ENCODE assay signal across 24 cellular contexts in genomic region chr15:50681467-50681866, GRCh38. TPM values are rescaled to one million over a fixed set of nuclear protein-coding genes. Genes with fewer than 3 reads are reported as not detected.
A peak's percentile ranks its signal among the peaks of the same experiment; 100 is the strongest.
DNase-seq lines count a peak whose midpoint lies in the region; ATAC-seq, FAIRE-seq and TF ChIP-seq lines count a peak whose summit lies in the region.
"Had no signal": no experiment of that assay in that cellular context is flagged by ENCODE, and none has a peak within 500 bp of the region (broad histone marks: within the 10 kb centered on the region; RNA-seq: fewer than 3 reads in every experiment).

No MANE protein-coding gene starts in this region.

- H3K79me1 ChIP-seq in IMR-90 (ENCODE audit: low read depth in 1 of 2, low read length in 2 of 2): peaks cover 21 to 76% of the 10 kb centered on the region in 2 experiments

- in situ Hi-C loops in IMR-90 (cut with MboI; ENCODE audit: low sequenced_read_pairs): no loop called here

- H3K9me3 Mint-ChIP-seq in activated CD8-positive, alpha-beta memory T cell treated with anti-CD3 and anti-CD28 coated beads, Interleukin-2, amount 10 ng/mL, durations not matched to agents 7 days and 5 days (ENCODE audit: low read depth): no peaks in the 10 kb centered on the region
- H3K9me3 Mint-ChIP-seq: T-cell had no signal

- H3K27ac Mint-ChIP-seq in activated CD8-positive, alpha-beta memory T cell treated with anti-CD3 and anti-CD28 coated beads, Interleukin-2, amount 10 ng/mL, durations not matched to agents 7 days and 5 days: peak overlapping the region; percentile 47

- no peak for ATAC-seq in activated CD8-positive, alpha-beta memory T cell treated with anti-CD3 and anti-CD28 coated beads, Interleukin-2, amount 10 ng/mL, durations not matched to agents 7 days and 5 days
- ATAC-seq in A549 (no peak), IMR-90 (ENCODE audit: low read depth) (no peak), HG02571 (IDR thresholded peaks at IDR 0.05; ENCODE audit: unreplicated experiment) (no peak)
- ATAC-seq: body of pancreas, gastrocnemius medialis, HCT116, left lung, T-cell had no signal

- CTCF ChIA-PET in activated CD8-positive, alpha-beta memory T cell treated with anti-CD3 and anti-CD28 coated beads, Interleukin-2, amount 10 ng/mL, durations not matched to agents 7 days and 5 days (lab: Charles Lee): interaction anchor here (0.6 to 1.2 kb wide), 3 partner anchors 26 to 204 kb away, joined by 3 to 4 read pairs (median 3); no protein-coding TSS in a partner anchor
- CTCF ChIA-PET in A549 (lab: Yijun Ruan, JAX): interaction anchor here (0.6 to 1.9 kb wide), 4 partner anchors 10 to 204 kb away, joined by 3 to 5 read pairs (median 3); no protein-coding TSS in a partner anchor
- CTCF ChIA-PET in IMR-90 (lab: Yijun Ruan, JAX): no interaction called here

- H3K36me3 ChIP-seq in IMR-90 (ENCODE audit: control insufficient read depth, insufficient read depth, low read length): peaks cover 2% of the 10 kb centered on the region; the same call in 1 of the 2 replicates
- H3K36me3 ChIP-seq in fibroblast of lung (ENCODE audit: control insufficient read depth, insufficient read depth, low read length): peaks cover 2% of the 10 kb centered on the region
- H3K36me3 ChIP-seq: gastrocnemius medialis, left lung, transverse colon had no signal

- H4K91ac ChIP-seq in IMR-90 (ENCODE audit: insufficient read depth, low read depth, low read length): no peak overlapping the region

- no peak overlapping the region for H4K5ac ChIP-seq in IMR-90 (ENCODE audit: low read depth, low read length)

- no peak for FAIRE-seq in A549 (lab: Jason Lieb, UNC)

- DNase-seq in activated CD8-positive, alpha-beta memory T cell treated with anti-CD3 and anti-CD28 coated beads, Interleukin-2, amount 10 ng/mL, durations not matched to agents 7 days and 5 days: no peak
- DNase-seq in activated CD8-positive, alpha-beta memory T cell treated with anti-CD3 and anti-CD28 coated beads for 24 hours: no peak
- no peak for DNase-seq in A549 (ENCODE audit: low read depth in 1 of 2, low spot score in 1 of 2)
- DNase-seq in IMR-90: no peak
- no peak for DNase-seq in fibroblast of lung (ENCODE audit: low read depth in 2 of 2)
- no peak for DNase-seq in UCSD-AML1 (lab: John Stamatoyannopoulos, UW; ENCODE audit: unreplicated experiment)
- DNase-seq in EL: no peak
- DNase-seq: ACHN, body of pancreas, cerebellar nuclear complex, COR-L47, DMS53, gastrocnemius medialis, GF-D8, hippocampal formation, Karpas-422, left lung, MV-4-11, NCI-H446 treated with DMSO at 0.1 percent for 48 hours, T-cell, transverse colon had no signal

- TF ChIP-seq EP300 in A549 (IDR thresholded peaks at IDR 0.05): no peak

- H2BK5ac ChIP-seq in IMR-90 (ENCODE audit: low read depth, low read length, poor library complexity, severe bottlenecking): no peak overlapping the region

- H2BK20ac ChIP-seq in IMR-90 (ENCODE audit: low read depth, low read length): no peak overlapping the region

- H3K4me1 ChIP-seq in A549: peaks cover 29% of the 10 kb centered on the region
- peaks cover 9% of the 10 kb centered on the region for H3K4me1 ChIP-seq in IMR-90 (ENCODE audit: control insufficient read depth, insufficient read depth, low read length)
- H3K4me1 ChIP-seq in fibroblast of lung (ENCODE audit: control insufficient read depth, extremely low read depth, insufficient read depth, low read length): peaks cover 3% of the 10 kb centered on the region

- H2AFZ ChIP-seq in IMR-90 (replicated peaks; ENCODE audit: low read length, poor library complexity): no peak overlapping the region
- no peak overlapping the region for H2AFZ ChIP-seq in fibroblast of lung (ENCODE audit: low read length)

- no peaks in the 10 kb centered on the region for H3K9me3 ChIP-seq in A549
- H3K9me3 ChIP-seq in IMR-90 (ENCODE audit: control insufficient read depth, insufficient read depth, low read length): no peaks in the 10 kb centered on the region
- H3K9me3 ChIP-seq in fibroblast of lung (ENCODE audit: control insufficient read depth, insufficient read depth, low read depth, low read length): no peaks in the 10 kb centered on the region
- H3K9me3 ChIP-seq: body of pancreas, gastrocnemius medialis, left lung, transverse colon had no signal

- H3K27me3 ChIP-seq in IMR-90 (ENCODE audit: control insufficient read depth, insufficient read depth, low read length): no peaks in the 10 kb centered on the region
- H3K27me3 ChIP-seq in fibroblast of lung (ENCODE audit: control insufficient read depth, insufficient read depth, low read length): no peaks in the 10 kb centered on the region
- H3K27me3 ChIP-seq: body of pancreas, gastrocnemius medialis, left lung, transverse colon had no signal

- no peak overlapping the region for H2BK15ac ChIP-seq in IMR-90 (ENCODE audit: low read depth, low read length)

- no peak overlapping the region for H3K9ac ChIP-seq in IMR-90 (ENCODE audit: low read depth, low read length)
- H3K9ac ChIP-seq in fibroblast of lung (ENCODE audit: insufficient read depth, low read length): no peak overlapping the region

- POLR2A ChIA-PET in A549 (lab: Yijun Ruan, JAX): interaction anchor here (0.7 kb wide), 1 partner anchor 44 kb away, joined by 5 read pairs; no protein-coding TSS in a partner anchor
- POLR2A ChIA-PET in IMR-90 (lab: Charles Lee; ENCODE audit: unreplicated experiment): no interaction called here

- TF ChIP-seq RAD21 in A549 (conservative IDR thresholded peaks at IDR 0.05 in 1 of 2, IDR thresholded peaks at IDR 0.05 in 1 of 2) (no peak), IMR-90 (IDR thresholded peaks at IDR 0.05; ENCODE audit: low read length) (no peak)

- no peak overlapping the region for H3K4me2 ChIP-seq in A549
- no peak overlapping the region for H3K4me2 ChIP-seq in IMR-90 (ENCODE audit: low read depth, low read length)
- H3K4me2 ChIP-seq in fibroblast of lung (ENCODE audit: extremely low read depth, insufficient read depth, low read length): peak overlapping the region; percentile 13

- BruUV-seq in IMR-90 (replicated peaks; lab: Mats Ljungman, UMichigan): TSS peak; percentile 5

- TF ChIP-seq CTCF in A549 (IDR thresholded peaks at IDR 0.05): no peak
- TF ChIP-seq CTCF in IMR-90 (conservative IDR thresholded peaks at IDR 0.05; ENCODE audit: low read depth, low read length): no peak
- TF ChIP-seq CTCF in fibroblast of lung (conservative IDR thresholded peaks at IDR 0.05 in 1 of 2, IDR thresholded peaks at IDR 0.05 in 1 of 2; ENCODE audit: low read depth in 1 of 2, low read length in 2 of 2): no peak

- peaks cover 86% of the 10 kb centered on the region for H3K79me2 ChIP-seq in fibroblast of lung (ENCODE audit: control insufficient read depth, insufficient read depth, low read length)

- intact Hi-C loops in IMR-90 (cut with micrococcal nuclease): no loop called here

- peaks cover 40% of the 10 kb centered on the region for H3K36me3 Mint-ChIP-seq in activated CD8-positive, alpha-beta memory T cell treated with anti-CD3 and anti-CD28 coated beads, Interleukin-2, amount 10 ng/mL, durations not matched to agents 7 days and 5 days

- H3K14ac ChIP-seq in IMR-90 (replicated peaks; ENCODE audit: low read depth, low read length): no peak overlapping the region

- dilution Hi-C loops in IMR-90 (cut with HindIII; ENCODE audit: low sequenced_read_pairs, unreplicated experiment): no loop called here

- H2AK9ac ChIP-seq in IMR-90 (replicated peaks; ENCODE audit: low read depth, low read length, poor library complexity): no peak overlapping the region

- H3K27me3 Mint-ChIP-seq in activated CD8-positive, alpha-beta memory T cell treated with anti-CD3 and anti-CD28 coated beads, Interleukin-2, amount 10 ng/mL, durations not matched to agents 7 days and 5 days: no peaks in the 10 kb centered on the region
- H3K27me3 Mint-ChIP-seq: T-cell had no signal

- peaks cover 4% of the 10 kb centered on the region for H3K9me1 ChIP-seq in IMR-90 (ENCODE audit: insufficient read depth, low read length)

- no peak overlapping the region for H2AK5ac ChIP-seq in IMR-90 (ENCODE audit: low read depth, low read length)

- H3K23ac ChIP-seq in IMR-90 (ENCODE audit: low read depth, low read length): no peak overlapping the region

- H3K27ac ChIP-seq in A549 (no peak overlapping the region), IMR-90 (ENCODE audit: insufficient read depth, low read length) (no peak overlapping the region), fibroblast of lung (ENCODE audit: insufficient read depth, low read length) (no peak overlapping the region)
- H3K27ac ChIP-seq: body of pancreas, left lung, skin epidermis, transverse colon had no signal

- H3K4ac ChIP-seq in IMR-90 (ENCODE audit: low read depth, low read length): no peak overlapping the region

- no peak for TF ChIP-seq POLR2A in A549 (IDR thresholded peaks at IDR 0.05; ENCODE audit: low read length)
- TF ChIP-seq POLR2A in IMR-90 (IDR thresholded peaks at IDR 0.05; ENCODE audit: low read depth, low read length): no peak

- H3K4me3 ChIP-seq in A549 (no peak overlapping the region), IMR-90 (ENCODE audit: insufficient read depth, low read depth, low read length) (no peak overlapping the region), fibroblast of lung (replicated peaks in 1 of 4; ENCODE audit: control extremely low read depth in 1 of 4, insufficient read depth in 1 of 4, low read depth in 3 of 4, low read length in 4 of 4) (no peak overlapping the region)
- H3K4me3 ChIP-seq: body of pancreas, gastrocnemius medialis, left lung, skin epidermis, transverse colon had no signal

- H3K56ac ChIP-seq in IMR-90 (ENCODE audit: extremely low read depth, insufficient read depth, low read length): no peak overlapping the region

- H3K4me1 Mint-ChIP-seq in activated CD8-positive, alpha-beta memory T cell treated with anti-CD3 and anti-CD28 coated beads, Interleukin-2, amount 10 ng/mL, durations not matched to agents 7 days and 5 days: peaks cover 50% of the 10 kb centered on the region

- H4K20me1 ChIP-seq in IMR-90 (ENCODE audit: insufficient read depth, low read length) (peaks cover 42% of the 10 kb centered on the region), fibroblast of lung (ENCODE audit: control insufficient read depth, extremely low read depth, insufficient read depth, low read length) (no peaks in the 10 kb centered on the region)

- no peak overlapping the region for H3K18ac ChIP-seq in IMR-90 (ENCODE audit: low read depth, low read length)

- H4K8ac ChIP-seq in IMR-90 (ENCODE audit: low read depth in 2 of 2, low read length in 2 of 2): no peak overlapping the region

- no peak overlapping the region for H2BK120ac ChIP-seq in IMR-90 (ENCODE audit: low read depth, low read length)

- H3K4me3 Mint-ChIP-seq in activated CD8-positive, alpha-beta memory T cell treated with anti-CD3 and anti-CD28 coated beads, Interleukin-2, amount 10 ng/mL, durations not matched to agents 7 days and 5 days: no peak overlapping the region

RNA-seq across cellular contexts. Expression of gene TRPM7, which starts 5.1 kb away (rescaled TPM):
- 10 to 100 TPM; 44.5 to 45.8 TPM for total RNA-seq in activated CD8-positive, alpha-beta memory T cell treated with anti-CD3 and anti-CD28 coated beads, Interleukin-2, amount 10 ng/mL, durations not matched to agents 7 days and 5 days
- polyA plus RNA-seq in A549 (2011; rRNA removed): 39.2 and 47.8 TPM in 2 replicates
- 6.8 and 7.2 TPM in 2 replicates for polyA plus RNA-seq in A549 (2012; cell fraction: cytosol; rRNA removed)
- polyA plus RNA-seq in A549 (2012; cell fraction: nucleus; rRNA removed): 6.1 and 11.0 TPM in 2 replicates
- polyA plus RNA-seq in A549 (2017; fragmentation: RNase III; extraction: RNeasy Plus Mini Kit Qiagen cat#74134 plus additional on column Dnase treatment): 25.7 to 28.9 TPM (median 27.3 TPM) in 3 replicates
- 21.0 and 24.5 TPM in 2 replicates for polyA minus RNA-seq in A549 (2011; rRNA and poly(A)+ RNA removed)
- total RNA-seq in IMR-90 (2012; rRNA removed): 27.8 and 49.4 TPM in 2 replicates
- 6.9 and 10.6 TPM in 2 replicates for polyA plus RNA-seq in IMR-90 (2012; rRNA removed)
- polyA plus RNA-seq in IMR-90 (2012; cell fraction: cytosol; rRNA removed): 0.86 and 1.2 TPM in 2 replicates
- 2.1 and 18.4 TPM in 2 replicates for polyA plus RNA-seq in IMR-90 (2012; cell fraction: nucleus; rRNA removed; ENCODE audit: low replicate concordance)
- 62.9 and 64.4 TPM in 2 replicates for total RNA-seq in fibroblast of lung
- polyA plus RNA-seq in fibroblast of lung: 22.5 and 30.3 TPM in 2 replicates
- 13.1 and 16.1 TPM in 2 replicates for polyA plus RNA-seq in fibroblast of lung (2012)
- 2.9 and 5.5 TPM in 2 replicates for polyA minus RNA-seq in fibroblast of lung (ENCODE audit: low replicate concordance)
